Comparison of ENCODE assay signal across 17 cellular contexts in genomic region chr19:1151917-1152601, GRCh38. TPM values are rescaled to one million over a fixed set of nuclear protein-coding genes. Genes with fewer than 3 reads are reported as not detected.
DNase-seq lines count a peak whose midpoint lies in the region; ATAC-seq and TF ChIP-seq lines count a peak whose summit lies in the region.
"Had no signal": no experiment of that assay in that cellular context is flagged by ENCODE, and none has a peak within 500 bp of the region (broad histone marks: within the 10 kb centered on the region; RNA-seq: fewer than 3 reads in every experiment).

No MANE protein-coding gene starts in this region.

- TF ChIP-seq CTCF in breast epithelium (IDR thresholded peaks at IDR 0.05) (no peak), MCF 10A (IDR thresholded peaks at IDR 0.05; ENCODE audit: unreplicated experiment) (no peak), ovary (IDR thresholded peaks at IDR 0.05) (no peak), uterus (IDR thresholded peaks at IDR 0.05) (no peak)

- WGBS in ovary, 3 donors = 70 to 82% (median 76%) methylated on average over 35 of the region's 35 CpGs

- CTCF ChIA-PET in MCF 10A (lab: Yijun Ruan, JAX) = interaction anchor here (0.6 to 1.0 kb wide), 3 partner anchors 23 to 977 kb away, joined by 3 to 8 read pairs (median 4); no protein-coding TSS in a partner anchor

- DNase-seq in breast epithelium (ENCODE audit: low spot score in 2 of 2) (no peak), MCF 10A (ENCODE audit: unreplicated experiment) (no peak), Right ventricle myocardium inferior (ENCODE audit: missing footprints) (no peak), ovary (peak in 3 of 5 donors; percentile 28 to 58 (median 40)), uterus (peak; percentile 70 to 73), NCI-H1048 (lab: John Stamatoyannopoulos, UW) (no peak)
- no peak for DNase-seq in stimulated activated naive CD8-positive, alpha-beta T cell treated with anti-CD3 and anti-CD28 coated beads, Interleukin-15, Interleukin-2, amounts not matched to agents 100 U/mL and 50 U/mL, for 24 hours
- DNase-seq: activated CD8-positive, alpha-beta memory T cell treated with anti-CD3 and anti-CD28 coated beads for 24 hours; activated effector memory CD4-positive, alpha-beta T cell treated with anti-CD3 and anti-CD28 coated beads, Interleukin-2, amount 50 U/mL, for 16 hours; brain microvascular endothelial cell; endodermal cell; glutamatergic neuron; stimulated activated CD4-positive, alpha-beta T cell treated with anti-CD3 and anti-CD28 coated beads, Interleukin-2, amount 100 ng/mL, for 24 hours had no signal

- H3K27ac ChIP-seq in breast epithelium (peak overlapping the region; percentile 71 to 91), ovary (peak overlapping the region in 1 of 2 donors; percentile 12), uterus (peak overlapping the region; percentile 45 to 47)
- H3K27ac ChIP-seq: brain microvascular endothelial cell, SJSA1 had no signal

- TF ChIP-seq POLR2A in breast epithelium (IDR thresholded peaks at IDR 0.05) = no peak
- no peak for TF ChIP-seq POLR2A in ovary (IDR thresholded peaks at IDR 0.05)
- no peak for TF ChIP-seq POLR2A in uterus (IDR thresholded peaks at IDR 0.05)

- no peaks in the 10 kb centered on the region for H3K9me3 Mint-ChIP-seq in MCF 10A (ENCODE audit: unreplicated experiment)
- H3K9me3 Mint-ChIP-seq: endodermal cell had no signal

- no peaks in the 10 kb centered on the region for H3K27me3 Mint-ChIP-seq in MCF 10A (ENCODE audit: insufficient read depth, unreplicated experiment)

- intact Hi-C loops in breast epithelium (cut with DNase I; ENCODE audit: low total_unique reads) (no loop called here), MCF 10A (cut with micrococcal nuclease) (no loop called here), Right ventricle myocardium inferior (cut with DNase I) (no loop called here), ovary (cut with DNase I) (loop anchor here in 1 of 4 donors (10.0 kb wide), 1 partner anchor 1153 kb away; the partner anchor contains the start of gene LINGO3), uterus (cut with DNase I; ENCODE audit: low total_unique reads) (no loop called here)

- H3K36me3 Mint-ChIP-seq in MCF 10A (ENCODE audit: insufficient read depth, unreplicated experiment) = peaks cover 67% of the 10 kb centered on the region

- no peak overlapping the region for H3K4me3 Mint-ChIP-seq in MCF 10A (ENCODE audit: unreplicated experiment)
- H3K4me3 Mint-ChIP-seq: endodermal cell had no signal

- no peaks in the 10 kb centered on the region for H3K36me3 ChIP-seq in breast epithelium
- no peaks in the 10 kb centered on the region for H3K36me3 ChIP-seq in ovary
- H3K36me3 ChIP-seq in uterus = no peaks in the 10 kb centered on the region

- peaks cover 5% of the 10 kb centered on the region for H3K4me1 Mint-ChIP-seq in MCF 10A (ENCODE audit: insufficient read depth, unreplicated experiment)
- H3K4me1 Mint-ChIP-seq: endodermal cell had no signal

- H3K4me1 ChIP-seq in breast epithelium (peaks cover 23 to 30% of the 10 kb centered on the region in 2 donors), ovary (ENCODE audit: insufficient read depth) (peaks cover 22% of the 10 kb centered on the region), uterus (peaks cover 0 to 28% of the 10 kb centered on the region in 2 donors)
- H3K4me1 ChIP-seq: SJSA1 had no signal

- POLR2A ChIA-PET in MCF 10A (lab: Yijun Ruan, JAX) = interaction anchor here (0.6 kb wide), 1 partner anchor 21 kb away, joined by 5 read pairs; no protein-coding TSS in a partner anchor

- H3K9me3 ChIP-seq in breast epithelium = no peaks in the 10 kb centered on the region
- H3K9me3 ChIP-seq in ovary = no peaks in the 10 kb centered on the region
- no peaks in the 10 kb centered on the region for H3K9me3 ChIP-seq in uterus
- H3K9me3 ChIP-seq: A549, SJSA1 had no signal

- H3K27me3 ChIP-seq in breast epithelium (no peaks in the 10 kb centered on the region), ovary (no peaks in the 10 kb centered on the region), uterus (no peaks in the 10 kb centered on the region)
- H3K27me3 ChIP-seq: brain microvascular endothelial cell, SJSA1 had no signal

- no TSS peak for BruUV-seq in MCF 10A (replicated peaks; lab: Mats Ljungman, UMichigan)

- H3K4me3 ChIP-seq in breast epithelium (peak overlapping the region in 1 of 3 donors; percentile 54), ovary (no peak overlapping the region), uterus (no peak overlapping the region)
- H3K4me3 ChIP-seq: A549, GM12878, SJSA1 had no signal

- peak; percentile 58 for TF ChIP-seq EP300 in ovary (IDR thresholded peaks at IDR 0.05)

- peak; percentile 43 for ATAC-seq in Right ventricle myocardium inferior
- no peak for ATAC-seq in stimulated activated naive CD8-positive, alpha-beta T cell treated with anti-CD3 and anti-CD28 coated beads, Interleukin-15, Interleukin-2, amounts not matched to agents 100 U/mL and 50 U/mL, for 24 hours
- ATAC-seq in HG03378 (IDR thresholded peaks at IDR 0.05; ENCODE audit: unreplicated experiment) = no peak
- ATAC-seq: A549 had no signal

- H3K27ac Mint-ChIP-seq in MCF 10A (ENCODE audit: low read depth, unreplicated experiment) = no peak overlapping the region
- H3K27ac Mint-ChIP-seq: endodermal cell had no signal

RNA-seq across cellular contexts. Expression of gene SBNO2, which starts 22.0 kb away (rescaled TPM):
- total RNA-seq in breast epithelium = 10 to 100 TPM; 15.4 to 63.3 (median 43.9) TPM
- total RNA-seq in MCF 10A (2022) = 99.6 and 123 TPM in 2 replicates
- total RNA-seq in Right ventricle myocardium inferior = 14.7 TPM
- total RNA-seq in ovary = 10 to 100 TPM; 20.7 to 92.6 (median 62.4) TPM
- 10 to 100 TPM in 1 of 2 donors, 1 to 10 TPM in 1; 6.1 to 36.7 TPM for polyA plus RNA-seq in ovary
- total RNA-seq in uterus = 100 to 1,000 TPM in 1 of 4 donors, 10 to 100 TPM in 1, 1 to 10 TPM in 2; 4.4 to 107 (median 10.7) TPM

RNA-seq across cellular contexts. Expression of gene GPX4, which starts 48.3 kb away (rescaled TPM):
- total RNA-seq in breast epithelium (1,000 to 10,000 TPM in 1 of 3 donors, 100 to 1,000 TPM in 2; 357 to 1,796 (median 492) TPM), MCF 10A (2022) (179 and 191 TPM in 2 replicates), Right ventricle myocardium inferior (361 TPM), ovary (100 to 1,000 TPM; 189 to 309 (median 247) TPM), uterus (100 to 1,000 TPM in 3 of 4 donors, 10 to 100 TPM in 1; 68.2 to 357 (median 163) TPM)
- 100 to 1,000 TPM; 239 to 450 TPM for polyA plus RNA-seq in ovary

RNA-seq across cellular contexts. Expression of gene STK11, which starts 53.5 kb away (rescaled TPM):
- total RNA-seq in breast epithelium = 10 to 100 TPM; 32.8 to 55.0 (median 52.1) TPM
- 63.1 and 65.6 TPM in 2 replicates for total RNA-seq in MCF 10A (2022)
- 49.9 TPM for total RNA-seq in Right ventricle myocardium inferior
- total RNA-seq in ovary = 10 to 100 TPM; 38.7 to 71.2 (median 54.2) TPM
- 10 to 100 TPM; 36.9 to 57.4 TPM for polyA plus RNA-seq in ovary
- total RNA-seq in uterus = 10 to 100 TPM; 17.4 to 62.8 (median 43.3) TPM

RNA-seq across cellular contexts. Expression of gene POLR2E, which starts 56.9 kb away (rescaled TPM):
- 100 to 1,000 TPM in 1 of 3 donors, 10 to 100 TPM in 2; 65.9 to 175 (median 89.1) TPM for total RNA-seq in breast epithelium
- 184 and 201 TPM in 2 replicates for total RNA-seq in MCF 10A (2022)
- total RNA-seq in Right ventricle myocardium inferior = 142 TPM
- total RNA-seq in ovary = 100 to 1,000 TPM in 5 of 7 donors, 10 to 100 TPM in 2; 88.2 to 157 (median 140) TPM
- 100 to 1,000 TPM in 1 of 2 donors, 10 to 100 TPM in 1; 11.1 to 119 TPM for polyA plus RNA-seq in ovary
- 100 to 1,000 TPM in 1 of 4 donors, 10 to 100 TPM in 3; 13.6 to 112 (median 59.8) TPM for total RNA-seq in uterus

Comparison
In these comparisons a context has a peak if more than half of its experiments do, and no peak if none do; other contexts are left out.
1. DNase-seq: peak in ovary (3 of 5) and uterus (2 of 2); none in breast epithelium (0 of 2), MCF 10A (single experiment), Right ventricle myocardium inferior (single experiment), stimulated activated naive CD8-positive, alpha-beta T cell treated with anti-CD3 and anti-CD28 coated beads, Interleukin-15, Interleukin-2, amounts not matched to agents 100 U/mL and 50 U/mL, for 24 hours (single experiment) and NCI-H1048 (single experiment).